ENCODE assay signal across 19 cellular contexts in genomic region chr6:25332165-25332564, GRCh38. TPM values are rescaled to one million over a fixed set of nuclear protein-coding genes. Genes with fewer than 3 reads are reported as not detected.
DNase-seq lines count a peak whose midpoint lies in the region; ATAC-seq, FAIRE-seq and TF ChIP-seq lines count a peak whose summit lies in the region.
"Had no signal": no experiment of that assay in that cellular context is flagged by ENCODE, and none has a peak within 500 bp of the region (broad histone marks: within the 10 kb centered on the region; RNA-seq: fewer than 3 reads in every experiment).

No MANE protein-coding gene starts in this region.

- no peaks in the 10 kb centered on the region for H3K9me2 ChIP-seq in GM23338 (ENCODE audit: insufficient read depth)

- H3K4me3 Mint-ChIP-seq in GM23338 (no peak overlapping the region), T-helper 17 cell (no peak overlapping the region), endothelial cell (ENCODE audit: unreplicated experiment) (no peak overlapping the region)
- peak overlapping the region; percentile 20 for H3K4me3 Mint-ChIP-seq in stimulated activated memory B cell treated with anti-CD40 and anti-IgM and Interleukin-4, amounts not matched to agents 10 μg/mL and 1 μg/mL and 100 μg/mL, for 72 hours
- H3K4me3 Mint-ChIP-seq: CD14-positive monocyte; CD4-positive, alpha-beta memory T cell had no signal

- no peaks in the 10 kb centered on the region for H3K9me3 ChIP-seq in T-helper 17 cell (ENCODE audit: control insufficient read depth, low read length, poor library complexity, severe bottlenecking)
- H3K9me3 ChIP-seq: BLaER1 had no signal

- no peak overlapping the region for H2AFZ ChIP-seq in GM23338

- peaks cover 88% of the 10 kb centered on the region for H3K4me1 ChIP-seq in GM23338 (ENCODE audit: insufficient read depth)
- H3K4me1 ChIP-seq: BLaER1 had no signal

- no peak overlapping the region for H3K27ac ChIP-seq in GM23338 (ENCODE audit: low read depth)
- H3K27ac ChIP-seq: BLaER1, HL-60 had no signal

- H3K79me2 ChIP-seq in GM23338 (replicated peaks; ENCODE audit: insufficient read depth), result peaks cover 98% of the 10 kb centered on the region

- H3K9me3 Mint-ChIP-seq in GM23338 (no peaks in the 10 kb centered on the region), endothelial cell (ENCODE audit: unreplicated experiment) (no peaks in the 10 kb centered on the region)
- no peaks in the 10 kb centered on the region for H3K9me3 Mint-ChIP-seq in stimulated activated memory B cell treated with anti-CD40 and anti-IgM and Interleukin-4, amounts not matched to agents 10 μg/mL and 1 μg/mL and 100 μg/mL, for 72 hours
- H3K9me3 Mint-ChIP-seq: CD4-positive, alpha-beta memory T cell had no signal

- H3K4me1 Mint-ChIP-seq in GM23338, result peaks cover 56% of the 10 kb centered on the region
- H3K4me1 Mint-ChIP-seq in T-helper 17 cell, result peaks cover 19% of the 10 kb centered on the region
- H3K4me1 Mint-ChIP-seq in endothelial cell (ENCODE audit: unreplicated experiment), result peaks cover 65% of the 10 kb centered on the region
- peaks cover 17% of the 10 kb centered on the region for H3K4me1 Mint-ChIP-seq in stimulated activated memory B cell treated with anti-CD40 and anti-IgM and Interleukin-4, amounts not matched to agents 10 μg/mL and 1 μg/mL and 100 μg/mL, for 72 hours

- no peaks in the 10 kb centered on the region for H3F3A ChIP-seq in GM23338 (replicated peaks; ENCODE audit: low read depth)

- H3K27me3 ChIP-seq in GM23338 (ENCODE audit: insufficient read depth), result no peaks in the 10 kb centered on the region
- H3K27me3 ChIP-seq: BLaER1 had no signal

- ATAC-seq in GM23338 (no peak), T-helper 17 cell (no peak)
- ATAC-seq in stimulated activated memory B cell treated with anti-CD40 and anti-IgM and Interleukin-4, amounts not matched to agents 10 μg/mL and 1 μg/mL and 100 μg/mL, for 72 hours, result no peak
- ATAC-seq: K562 had no signal

- no peak overlapping the region for H3K4me3 ChIP-seq in GM23338
- H3K4me3 ChIP-seq: BLaER1, K562 had no signal

- H4K20me1 ChIP-seq in GM23338 (replicated peaks; ENCODE audit: insufficient read depth), result peaks cover 7% of the 10 kb centered on the region; the same call in 1 of the 2 replicates
- H4K20me1 ChIP-seq: BLaER1 had no signal

- no peaks in the 10 kb centered on the region for H3K36me3 ChIP-seq in GM23338 (ENCODE audit: insufficient read depth)
- H3K36me3 ChIP-seq: BLaER1 had no signal

- FAIRE-seq in urothelium cell line (lab: Jason Lieb, UNC), result no peak
- FAIRE-seq: A204.1, K562 had no signal

- H3K4me2 ChIP-seq in GM23338, result peak overlapping the region; percentile 70
- H3K4me2 ChIP-seq: BLaER1 had no signal

- DNase-seq in GM23338 (ENCODE audit: low spot score) (no peak), T-helper 17 cell (no peak), endothelial cell (ENCODE audit: low spot score) (no peak), MV-4-11 (lab: John Stamatoyannopoulos, UW) (no peak), NCI-H1048 (lab: John Stamatoyannopoulos, UW) (no peak), mucosa of gallbladder (ENCODE audit: low spot score) (no peak), urothelium cell line (ENCODE audit: low spot score) (no peak)
- DNase-seq: ACHN; AML-193; CD4-positive, alpha-beta memory T cell; DMS153; DMS79; HCEC 1CT had no signal

- H3K36me3 Mint-ChIP-seq in GM23338 (ENCODE audit: low read depth), result no peaks in the 10 kb centered on the region
- H3K36me3 Mint-ChIP-seq in T-helper 17 cell (ENCODE audit: low read depth), result peaks cover 2% of the 10 kb centered on the region
- no peaks in the 10 kb centered on the region for H3K36me3 Mint-ChIP-seq in endothelial cell (ENCODE audit: low read depth, unreplicated experiment)
- H3K36me3 Mint-ChIP-seq in stimulated activated memory B cell treated with anti-CD40 and anti-IgM and Interleukin-4, amounts not matched to agents 10 μg/mL and 1 μg/mL and 100 μg/mL, for 72 hours, result no peaks in the 10 kb centered on the region
- H3K36me3 Mint-ChIP-seq: CD4-positive, alpha-beta memory T cell had no signal

- H3K27ac Mint-ChIP-seq in GM23338, result peak overlapping the region; percentile 71; the same call in 1 of the 2 replicates
- peak overlapping the region; percentile 27 for H3K27ac Mint-ChIP-seq in T-helper 17 cell
- H3K27ac Mint-ChIP-seq in endothelial cell (ENCODE audit: unreplicated experiment), result peak overlapping the region; percentile 1
- H3K27ac Mint-ChIP-seq in stimulated activated memory B cell treated with anti-CD40 and anti-IgM and Interleukin-4, amounts not matched to agents 10 μg/mL and 1 μg/mL and 100 μg/mL, for 72 hours, result no peak overlapping the region

- peaks cover 2% of the 10 kb centered on the region for H3K27me3 Mint-ChIP-seq in GM23338 (ENCODE audit: insufficient read depth, low read depth, poor library complexity)
- peaks cover 27% of the 10 kb centered on the region for H3K27me3 Mint-ChIP-seq in T-helper 17 cell
- H3K27me3 Mint-ChIP-seq in endothelial cell (ENCODE audit: unreplicated experiment), result peaks cover 2% of the 10 kb centered on the region
- H3K27me3 Mint-ChIP-seq in stimulated activated memory B cell treated with anti-CD40 and anti-IgM and Interleukin-4, amounts not matched to agents 10 μg/mL and 1 μg/mL and 100 μg/mL, for 72 hours, result no peaks in the 10 kb centered on the region
- H3K27me3 Mint-ChIP-seq: CD4-positive, alpha-beta memory T cell had no signal

- no peak for TF ChIP-seq CTCF in GM23338 (conservative IDR thresholded peaks at IDR 0.05; ENCODE audit: low read depth in 2 of 2)
- no peak for TF ChIP-seq CTCF in endothelial cell (IDR thresholded peaks at IDR 0.05; ENCODE audit: unreplicated experiment)

TF ChIP-seq in GM23338, 12 proteins besides CTCF, POLR2A, EP300 and RAD21 (continues in another document):
- TF ChIP-seq EZH2 (IDR thresholded peaks at IDR 0.05; ENCODE audit: low read depth, unreplicated experiment) (no peak), REST (IDR thresholded peaks at IDR 0.05; ENCODE audit: unreplicated experiment) (no peak), POLR2AphosphoS5 (IDR thresholded peaks at IDR 0.05; ENCODE audit: low read depth) (no peak), CREB1 (CRISPR knock-in tag; IDR thresholded peaks at IDR 0.05; ENCODE audit: low read depth) (no peak), ZNF331 (CRISPR knock-in tag; IDR thresholded peaks at IDR 0.05; ENCODE audit: low read depth) (no peak), EZH2phosphoT487 (IDR thresholded peaks at IDR 0.05; ENCODE audit: unreplicated experiment) (no peak), JUNB (IDR thresholded peaks at IDR 0.05; ENCODE audit: unreplicated experiment) (no peak)
- TF ChIP-seq, protein P1, sequence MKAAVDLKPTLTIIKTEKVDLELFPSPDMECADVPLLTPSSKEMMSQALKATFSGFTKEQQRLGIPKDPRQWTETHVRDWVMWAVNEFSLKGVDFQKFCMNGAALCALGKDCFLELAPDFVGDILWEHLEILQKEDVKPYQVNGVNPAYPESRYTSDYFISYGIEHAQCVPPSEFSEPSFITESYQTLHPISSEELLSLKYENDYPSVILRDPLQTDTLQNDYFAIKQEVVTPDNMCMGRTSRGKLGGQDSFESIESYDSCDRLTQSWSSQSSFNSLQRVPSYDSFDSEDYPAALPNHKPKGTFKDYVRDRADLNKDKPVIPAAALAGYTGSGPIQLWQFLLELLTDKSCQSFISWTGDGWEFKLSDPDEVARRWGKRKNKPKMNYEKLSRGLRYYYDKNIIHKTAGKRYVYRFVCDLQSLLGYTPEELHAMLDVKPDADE (IDR thresholded peaks at IDR 0.05), result no peak

RNA-seq across cellular contexts. Expression of gene CARMIL1, which starts 53.0 kb away (rescaled TPM):
- 38.2 and 43.2 TPM in 2 replicates for total RNA-seq in GM23338 (2014; rRNA removed; shearing (Covaris generic))
- 64.2 and 66.9 TPM in 2 replicates for polyA plus RNA-seq in GM23338 (2016; fragmentation: Nextera tagmentation; extraction: Ambion mirVana)
- total RNA-seq in T-helper 17 cell (1 to 10 TPM; 3.5 to 4.8 TPM), endothelial cell (ENCODE audit: unreplicated experiment) (32.5 TPM), mucosa of gallbladder (38.6 TPM)
